ENCODE assay signal across 18 cellular contexts in the genomic region with DNA sequence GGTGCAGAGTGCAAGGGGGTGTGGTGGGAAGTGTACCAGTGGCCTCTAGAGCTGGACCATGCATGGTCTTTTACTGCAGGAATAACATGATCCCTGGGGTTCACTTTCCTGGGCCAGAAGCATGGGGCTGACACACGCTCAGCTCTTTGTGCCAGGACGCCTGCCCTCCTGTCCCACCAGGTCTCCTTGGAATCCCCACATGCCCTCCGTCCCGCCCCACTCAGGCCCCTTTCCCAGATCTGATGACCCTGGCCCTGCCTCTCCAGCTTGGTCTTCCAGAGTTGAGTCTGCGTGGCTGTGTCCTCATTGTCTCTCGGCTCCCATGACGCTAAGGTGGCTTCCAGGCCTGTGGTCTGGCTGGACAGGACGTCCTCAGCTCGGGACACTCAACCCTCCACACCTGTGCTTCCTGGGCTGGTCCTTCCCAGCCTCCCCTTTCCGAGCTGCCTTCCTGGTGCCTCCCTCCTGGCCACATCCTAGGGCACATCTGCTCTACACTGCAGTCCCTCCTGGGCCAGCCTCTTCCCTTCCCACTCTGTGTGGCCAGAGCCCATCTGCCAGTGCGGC.
DNase-seq lines count a peak whose midpoint lies in the region; ATAC-seq and TF ChIP-seq lines count a peak whose summit lies in the region.
"Had no signal": no experiment of that assay in that cellular context is flagged by ENCODE, and none has a peak within 500 bp of the region (broad histone marks: within the 10 kb centered on the region; RNA-seq: fewer than 3 reads in every experiment).

No MANE protein-coding gene starts in this region.

- no peak overlapping the region for H3K4me3 Mint-ChIP-seq in chondrocyte (ENCODE audit: unreplicated experiment)
- H3K4me3 Mint-ChIP-seq in neural crest cell, result no peak overlapping the region
- H3K4me3 Mint-ChIP-seq: B cell; CD4-positive, alpha-beta T cell; CD8-positive, alpha-beta T cell had no signal

- no peak overlapping the region for H3K27ac Mint-ChIP-seq in chondrocyte (ENCODE audit: unreplicated experiment)
- peak overlapping the region; percentile 36 for H3K27ac Mint-ChIP-seq in neural crest cell (ENCODE audit: unreplicated experiment)
- H3K27ac Mint-ChIP-seq: B cell; CD4-positive, alpha-beta T cell; CD8-positive, alpha-beta T cell had no signal

- DNase-seq in chondrocyte (ENCODE audit: low spot score) (peak; percentile 59), neural crest cell (ENCODE audit: low read depth, low spot score) (no peak), posterior vena cava (ENCODE audit: low spot score) (peak; percentile 59), hypothalamus (lab: John Stamatoyannopoulos, UW) (no peak)
- DNase-seq in effector memory CD4-positive, alpha-beta T cell, result no peak
- DNase-seq: AML-193; Caco-2; Calu3; CD4-positive, alpha-beta T cell; CD8-positive, alpha-beta T cell; DMS79 treated with DMSO at 0.1 percent for 48 hours; GF-D8 had no signal

- H3K36me3 ChIP-seq in effector memory CD4-positive, alpha-beta T cell (ENCODE audit: control insufficient read depth, insufficient read depth, low read length), result no peaks in the 10 kb centered on the region
- H3K36me3 ChIP-seq: BLaER1 treated with 17β-estradiol and CSF1 and Interleukin-3, amounts not matched to agents 10 nM and 100 nM had no signal

- no peaks in the 10 kb centered on the region for H3K9me3 ChIP-seq in effector memory CD4-positive, alpha-beta T cell (ENCODE audit: control insufficient read depth, low read length)
- H3K9me3 ChIP-seq: A549; BLaER1 treated with 17β-estradiol and CSF1 and Interleukin-3, amounts not matched to agents 10 nM and 100 nM; Caco-2 had no signal

- no peak overlapping the region for H3K4me3 ChIP-seq in effector memory CD4-positive, alpha-beta T cell (ENCODE audit: insufficient read depth, low read depth, low read length, poor library complexity, severe bottlenecking)
- H3K4me3 ChIP-seq: A549; BLaER1 treated with 17β-estradiol and CSF1 and Interleukin-3, amounts not matched to agents 10 nM and 100 nM had no signal

- H3K4me1 ChIP-seq in effector memory CD4-positive, alpha-beta T cell (ENCODE audit: control insufficient read depth, insufficient read depth, low read length, poor library complexity, severe bottlenecking), result no peaks in the 10 kb centered on the region
- H3K4me1 ChIP-seq: BLaER1 treated with 17β-estradiol and CSF1 and Interleukin-3, amounts not matched to agents 10 nM and 100 nM had no signal

- H3K36me3 Mint-ChIP-seq in chondrocyte (ENCODE audit: low read depth) (no peaks in the 10 kb centered on the region), neural crest cell (ENCODE audit: low read depth) (no peaks in the 10 kb centered on the region)
- H3K36me3 Mint-ChIP-seq: CD8-positive, alpha-beta T cell had no signal

- ATAC-seq in GM21737 (IDR thresholded peaks at IDR 0.05; ENCODE audit: unreplicated experiment), result no peak
- ATAC-seq: A549; CD8-positive, alpha-beta T cell had no signal

- intact Hi-C loops in posterior vena cava (cut with DNase I), result no loop called here

- H3K9me3 Mint-ChIP-seq in chondrocyte (ENCODE audit: low read depth) (peaks cover 15% of the 10 kb centered on the region), neural crest cell (peaks cover 2% of the 10 kb centered on the region)
- H3K9me3 Mint-ChIP-seq: CD4-positive, alpha-beta T cell had no signal

- H3K27me3 ChIP-seq in effector memory CD4-positive, alpha-beta T cell (replicated peaks; ENCODE audit: control insufficient read depth, insufficient read depth, low read length, poor library complexity, severe bottlenecking), result no peaks in the 10 kb centered on the region
- H3K27me3 ChIP-seq: BLaER1 treated with 17β-estradiol and CSF1 and Interleukin-3, amounts not matched to agents 10 nM and 100 nM had no signal

- H3K4me1 Mint-ChIP-seq in chondrocyte (ENCODE audit: low read depth) (peaks cover 11% of the 10 kb centered on the region), neural crest cell (peaks cover 5% of the 10 kb centered on the region)
- H3K4me1 Mint-ChIP-seq: B cell had no signal

- no peak overlapping the region for H3K27ac ChIP-seq in effector memory CD4-positive, alpha-beta T cell (ENCODE audit: insufficient read depth, low read length, poor library complexity, severe bottlenecking)
- H3K27ac ChIP-seq: 22Rv1; A549; BLaER1 treated with 17β-estradiol and CSF1 and Interleukin-3, amounts not matched to agents 10 nM and 100 nM; C4-2B had no signal

- no peak for TF ChIP-seq CTCF in chondrocyte (IDR thresholded peaks at IDR 0.05)
- no peak for TF ChIP-seq CTCF in neural crest cell (conservative IDR thresholded peaks at IDR 0.05)

- H3K27me3 Mint-ChIP-seq in chondrocyte (ENCODE audit: low read depth) (peaks cover 7% of the 10 kb centered on the region), neural crest cell (ENCODE audit: low read depth) (peaks cover 7% of the 10 kb centered on the region)

Comparison
In these comparisons a context has a peak if more than half of its experiments do, and no peak if none do; other contexts are left out.
1. DNase-seq: peak in chondrocyte (single experiment) and posterior vena cava (single experiment); none in neural crest cell (single experiment), effector memory CD4-positive, alpha-beta T cell (0 of 3) and hypothalamus (0 of 51).